In the genomic region with DNA sequence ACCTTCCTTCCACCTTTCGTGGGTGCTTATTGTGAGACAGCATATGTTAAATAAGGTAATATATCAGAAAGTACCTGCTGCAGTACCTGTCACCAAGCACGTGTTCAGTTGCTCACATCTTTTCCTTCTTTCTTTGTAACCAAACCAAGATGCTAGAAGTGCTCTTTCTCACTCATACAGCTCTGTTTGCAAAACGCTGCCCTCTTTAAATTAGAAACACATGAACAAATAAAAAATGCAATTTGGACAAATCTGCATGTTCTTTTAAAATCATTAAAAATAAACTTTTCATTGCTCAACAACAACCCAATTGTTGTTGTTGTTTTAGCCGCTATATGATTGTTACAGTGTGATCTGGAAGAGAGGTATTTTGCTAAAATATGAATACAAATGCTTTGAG, we compare ENCODE assay signal across 16 cellular contexts.
DNase-seq lines count a peak whose midpoint lies in the region; ATAC-seq and TF ChIP-seq lines count a peak whose summit lies in the region.
"Had no signal": no experiment of that assay in that cellular context is flagged by ENCODE, and none has a peak within 500 bp of the region (broad histone marks: within the 10 kb centered on the region; RNA-seq: fewer than 3 reads in every experiment).

No MANE protein-coding gene starts in this region.

- H3K9me3 Mint-ChIP-seq in MCF 10A (ENCODE audit: unreplicated experiment) (no peaks in the 10 kb centered on the region), nephron progenitor cell (no peaks in the 10 kb centered on the region)
- H3K9me3 Mint-ChIP-seq: CD4-positive, alpha-beta memory T cell; H9 had no signal

- dilution Hi-C loops in mammary epithelial cell (cut with HindIII; ENCODE audit: low sequenced_read_pairs), result no loop called here

- POLR2A ChIA-PET in MCF 10A (lab: Yijun Ruan, JAX), result no interaction called here

- H3K36me3 Mint-ChIP-seq in MCF 10A (ENCODE audit: insufficient read depth, unreplicated experiment) (no peaks in the 10 kb centered on the region), nephron progenitor cell (ENCODE audit: low read depth) (no peaks in the 10 kb centered on the region)
- H3K36me3 Mint-ChIP-seq: CD4-positive, alpha-beta memory T cell had no signal

- 88% methylated on average over 4 of the region's 4 CpGs for WGBS in mammary epithelial cell (ENCODE audit: low coverage, missing lambda C conversion rate)

- H3K79me2 ChIP-seq in mammary epithelial cell (ENCODE audit: insufficient read depth, low read length), result no peaks in the 10 kb centered on the region

- H3K4me3 Mint-ChIP-seq in MCF 10A (ENCODE audit: unreplicated experiment) (no peak overlapping the region), nephron progenitor cell (no peak overlapping the region)
- H3K4me3 Mint-ChIP-seq: CD4-positive, alpha-beta memory T cell; H9 had no signal

- DNase-seq in mammary epithelial cell (no peak), MCF 10A (ENCODE audit: unreplicated experiment) (no peak), adipocyte (ENCODE audit: low read depth) (peak; percentile 75), fibroblast of mammary gland (ENCODE audit: low read depth) (peak; percentile 41), NCI-H1105 treated with DMSO at 0.1 percent for 48 hours (lab: John Stamatoyannopoulos, UW) (no peak), nephron progenitor cell (no peak)
- no peak for DNase-seq in activated naive CD4-positive, alpha-beta T cell treated with anti-CD3 and anti-CD28 coated beads, Interleukin-2, amount 50 U/mL, for 16 hours
- DNase-seq: 8988T; CD4-positive, alpha-beta memory T cell; DMS153; DMS79 treated with DMSO at 0.1 percent for 48 hours; GOT3; H9 had no signal

- H3K9me3 ChIP-seq in mammary epithelial cell (replicated peaks; ENCODE audit: insufficient read depth, low read length) (no peaks in the 10 kb centered on the region), adipocyte (ENCODE audit: control insufficient read depth, low read length) (no peaks in the 10 kb centered on the region)
- H3K9me3 ChIP-seq: BE2C had no signal

- H4K20me1 ChIP-seq in mammary epithelial cell (ENCODE audit: insufficient read depth, low read length), result no peaks in the 10 kb centered on the region

- no peak overlapping the region for H3K4me3 ChIP-seq in mammary epithelial cell (replicated peaks in 1 of 3; ENCODE audit: insufficient read depth in 1 of 3, low read depth in 2 of 3, low read length in 3 of 3)
- no peak overlapping the region for H3K4me3 ChIP-seq in adipocyte (ENCODE audit: low read length)
- H3K4me3 ChIP-seq in fibroblast of mammary gland (ENCODE audit: control insufficient read depth, low read depth, low read length), result no peak overlapping the region

- peak overlapping the region; percentile 11 for H3K4me2 ChIP-seq in mammary epithelial cell (ENCODE audit: insufficient read depth, low read depth, low read length)

- CTCF ChIA-PET in mammary epithelial cell (lab: Charles Lee; ENCODE audit: low non-redundant PET), result no interaction called here
- CTCF ChIA-PET in MCF 10A (lab: Yijun Ruan, JAX), result no interaction called here

- intact Hi-C loops in mammary epithelial cell (cut with micrococcal nuclease) (no loop called here), MCF 10A (cut with micrococcal nuclease) (no loop called here)

- H3K9ac ChIP-seq in mammary epithelial cell (ENCODE audit: insufficient read depth, low read length) (no peak overlapping the region), adipocyte (ENCODE audit: low read length) (no peak overlapping the region)

- H3K4me1 Mint-ChIP-seq in MCF 10A (ENCODE audit: insufficient read depth, unreplicated experiment) (peaks cover 7% of the 10 kb centered on the region), nephron progenitor cell (no peaks in the 10 kb centered on the region)
- H3K4me1 Mint-ChIP-seq: CD4-positive, alpha-beta memory T cell had no signal

- BruUV-seq in mammary epithelial cell (replicated peaks; lab: Mats Ljungman, UMichigan) (no TSS peak), MCF 10A (replicated peaks; lab: Mats Ljungman, UMichigan) (no TSS peak)

- no peak overlapping the region for H3K27ac ChIP-seq in mammary epithelial cell (ENCODE audit: insufficient read depth, low read depth, low read length)
- H3K27ac ChIP-seq: C4-2B had no signal

- in situ Hi-C loops in mammary epithelial cell (cut with MboI; ENCODE audit: low sequenced_read_pairs in 2 of 2), result no loop called here

- H3K36me3 ChIP-seq in mammary epithelial cell (ENCODE audit: insufficient read depth, low read length) (no peaks in the 10 kb centered on the region), adipocyte (ENCODE audit: control insufficient read depth, insufficient read depth, low read length, severe bottlenecking) (no peaks in the 10 kb centered on the region)
- H3K36me3 ChIP-seq: BE2C had no signal

- H3K27me3 Mint-ChIP-seq in MCF 10A (ENCODE audit: insufficient read depth, unreplicated experiment), result peaks cover 12% of the 10 kb centered on the region
- no peaks in the 10 kb centered on the region for H3K27me3 Mint-ChIP-seq in nephron progenitor cell (ENCODE audit: low read depth, poor library complexity)
- H3K27me3 Mint-ChIP-seq: CD4-positive, alpha-beta memory T cell had no signal

- ATAC-seq in activated CD4-positive, CD25-positive, alpha-beta regulatory T cell treated with anti-CD3 and anti-CD28 coated beads, Interleukin-2, amount 50 U/mL, for 24 hours, result no peak

- H3K4me1 ChIP-seq in mammary epithelial cell (ENCODE audit: insufficient read depth, low read length) (peaks cover 18% of the 10 kb centered on the region), adipocyte (ENCODE audit: control insufficient read depth, insufficient read depth, low read length) (peaks cover 6% of the 10 kb centered on the region)

- peak overlapping the region; percentile 67 for H2AFZ ChIP-seq in mammary epithelial cell (ENCODE audit: low read depth, low read length)

- no peaks in the 10 kb centered on the region for H3K27me3 ChIP-seq in mammary epithelial cell (ENCODE audit: insufficient read depth, low read length)
- no peaks in the 10 kb centered on the region for H3K27me3 ChIP-seq in adipocyte (replicated peaks; ENCODE audit: control insufficient read depth, insufficient read depth, low read length)
- H3K27me3 ChIP-seq: BE2C had no signal

- H3K27ac Mint-ChIP-seq in MCF 10A (ENCODE audit: low read depth, unreplicated experiment) (no peak overlapping the region), nephron progenitor cell (no peak overlapping the region)
- H3K27ac Mint-ChIP-seq: CD4-positive, alpha-beta memory T cell had no signal

- TF ChIP-seq CTCF in mammary epithelial cell (conservative IDR thresholded peaks at IDR 0.05 in 1 of 2, IDR thresholded peaks at IDR 0.05 in 1 of 2; ENCODE audit: extremely low read depth in 1 of 2, insufficient read depth in 1 of 2, low read depth in 1 of 2, low read length in 2 of 2) (no peak), MCF 10A (IDR thresholded peaks at IDR 0.05; ENCODE audit: unreplicated experiment) (no peak), fibroblast of mammary gland (conservative IDR thresholded peaks at IDR 0.05; ENCODE audit: control insufficient read depth, insufficient read depth, low read depth, low read length) (no peak), nephron progenitor cell (IDR thresholded peaks at IDR 0.05) (no peak)

Comparison
In these comparisons a context has a peak if more than half of its experiments do, and no peak if none do; other contexts are left out.
1. DNase-seq: peak in adipocyte (single experiment) and fibroblast of mammary gland (single experiment); none in mammary epithelial cell (single experiment), MCF 10A (single experiment), NCI-H1105 treated with DMSO at 0.1 percent for 48 hours (single experiment), activated naive CD4-positive, alpha-beta T cell treated with anti-CD3 and anti-CD28 coated beads, Interleukin-2, amount 50 U/mL, for 16 hours (single experiment) and nephron progenitor cell (single experiment).